10 cellular contexts compared by ENCODE assay signal in genomic region chr19:12965812-12966135, GRCh38. TPM values are rescaled to one million over a fixed set of nuclear protein-coding genes. Genes with fewer than 3 reads are reported as not detected.
A peak's percentile ranks its signal among the peaks of the same experiment; 100 is the strongest.
DNase-seq lines count a peak whose midpoint lies in the region; ATAC-seq and TF ChIP-seq lines count a peak whose summit lies in the region.
"Had no signal": no experiment of that assay in that cellular context is flagged by ENCODE, and none has a peak within 500 bp of the region (broad histone marks: within the 10 kb centered on the region; RNA-seq: fewer than 3 reads in every experiment).

No MANE protein-coding gene starts in this region.

- no peak overlapping the region for H2AFZ ChIP-seq in OCI-LY1 (ENCODE audit: low read length)

- no peaks in the 10 kb centered on the region for H3K9me3 Mint-ChIP-seq in Caco-2 (ENCODE audit: unreplicated experiment)
- no peaks in the 10 kb centered on the region for H3K9me3 Mint-ChIP-seq in osteocyte (ENCODE audit: unreplicated experiment)
- H3K9me3 Mint-ChIP-seq: activated naive CD4-positive, alpha-beta T cell treated with anti-CD3 and anti-CD28 coated beads, Interleukin-2, amount 50 U/mL, for 72 hours had no signal

- H3K27ac Mint-ChIP-seq in Caco-2 (ENCODE audit: unreplicated experiment): peak overlapping the region; percentile 86
- H3K27ac Mint-ChIP-seq in osteocyte (ENCODE audit: unreplicated experiment): no peak overlapping the region

- DNase-seq in Caco-2 (no peak), osteocyte (ENCODE audit: extremely low spot score, unreplicated experiment) (no peak), cerebellar cortex (ENCODE audit: low spot score) (no peak), GM20000 (ENCODE audit: low spot score) (no peak)
- DNase-seq in stimulated activated CD4-positive, alpha-beta T cell treated with anti-CD3 and anti-CD28 coated beads, Interleukin-1b, Interleukin-23, amount 100 ng/mL, for 48 hours: no peak

- no peaks in the 10 kb centered on the region for H4K20me1 ChIP-seq in OCI-LY1 (ENCODE audit: insufficient read depth, low read length)

- H3K4me2 ChIP-seq in OCI-LY1 (ENCODE audit: low read length): peak overlapping the region; percentile 85; the same call in 1 of the 2 replicates

- intact Hi-C loops in Caco-2 (cut with micrococcal nuclease; ENCODE audit: unreplicated experiment): no loop called here

- H3K27me3 ChIP-seq in Caco-2 (replicated peaks; ENCODE audit: control insufficient read depth, insufficient read depth, low read length): no peaks in the 10 kb centered on the region
- no peaks in the 10 kb centered on the region for H3K27me3 ChIP-seq in OCI-LY1 (ENCODE audit: insufficient read depth, low read length)
- H3K27me3 ChIP-seq in ectodermal cell (ENCODE audit: control insufficient read depth, insufficient read depth, low read length, poor library complexity, severe bottlenecking): no peaks in the 10 kb centered on the region
- H3K27me3 ChIP-seq: SJSA1 had no signal

- no TSS peak for BruUV-seq in Caco-2 (replicated peaks; lab: Mats Ljungman, UMichigan)

- H3K9me3 ChIP-seq in Caco-2 (no peaks in the 10 kb centered on the region), OCI-LY1 (ENCODE audit: low read length) (no peaks in the 10 kb centered on the region), ectodermal cell (ENCODE audit: control insufficient read depth, low read length) (no peaks in the 10 kb centered on the region)
- H3K9me3 ChIP-seq: SJSA1 had no signal

- H3K9me2 ChIP-seq in OCI-LY1 (ENCODE audit: low read depth, low read length): no peaks in the 10 kb centered on the region

- TF ChIP-seq CTCF in Caco-2 (IDR thresholded peaks at IDR 0.05; ENCODE audit: insufficient read depth in 1 of 2, low read depth in 1 of 2, low read length in 1 of 2, severe bottlenecking in 1 of 2, unreplicated experiment in 1 of 2): no peak
- TF ChIP-seq CTCF in OCI-LY1 (IDR thresholded peaks at IDR 0.05; ENCODE audit: low read length): no peak
- no peak for TF ChIP-seq CTCF in osteocyte (IDR thresholded peaks at IDR 0.05)
- TF ChIP-seq CTCF in GM20000 (IDR thresholded peaks at IDR 0.05; ENCODE audit: extremely low read depth, missing control alignments): no peak

- WGBS in ectodermal cell, 2 experiments: 59 to 72% methylated on average over 6 to 8 of the region's 8 CpGs

- H3K4me3 Mint-ChIP-seq in Caco-2 (ENCODE audit: unreplicated experiment) (peak overlapping the region; percentile 83), osteocyte (ENCODE audit: unreplicated experiment) (peak overlapping the region; percentile 59)

- H3K4me3 ChIP-seq in Caco-2 (ENCODE audit: low read depth, low read length) (no peak overlapping the region), OCI-LY1 (ENCODE audit: low read depth, low read length, poor library complexity, severe bottlenecking) (peak overlapping the region; percentile 57), ectodermal cell (ENCODE audit: insufficient read depth, low read depth, low read length) (peak overlapping the region; percentile 6)

- CTCF ChIA-PET in Caco-2 (lab: Charles Lee): interaction anchor here (0.6 to 2.7 kb wide), 25 partner anchors 9 to 191 kb away, joined by 3 to 58 read pairs (median 4); partner anchors contain the start of genes GADD45GIP1, HOOK2 and NACC1

- H3K9ac ChIP-seq in OCI-LY1 (ENCODE audit: low read length): no peak overlapping the region; the same call in 1 of the 2 replicates

- peaks cover 12% of the 10 kb centered on the region for H3K36me3 Mint-ChIP-seq in Caco-2 (ENCODE audit: insufficient read depth, unreplicated experiment)
- H3K36me3 Mint-ChIP-seq in osteocyte (ENCODE audit: unreplicated experiment): no peaks in the 10 kb centered on the region
- H3K36me3 Mint-ChIP-seq: activated naive CD4-positive, alpha-beta T cell treated with anti-CD3 and anti-CD28 coated beads, Interleukin-2, amount 50 U/mL, for 72 hours had no signal

- no peaks in the 10 kb centered on the region for H3K79me2 ChIP-seq in OCI-LY1 (ENCODE audit: insufficient read depth, low read length)

- no peaks in the 10 kb centered on the region for H3F3A ChIP-seq in OCI-LY1 (ENCODE audit: insufficient read depth, low read length)

- H3K4me1 ChIP-seq in Caco-2 (no peaks in the 10 kb centered on the region), OCI-LY1 (ENCODE audit: insufficient read depth, low read length, severe bottlenecking) (no peaks in the 10 kb centered on the region), ectodermal cell (ENCODE audit: control insufficient read depth, insufficient read depth, low read length) (peaks cover 6% of the 10 kb centered on the region)

- POLR2A ChIA-PET in Caco-2 (lab: Charles Lee): interaction anchor here (0.5 to 1.1 kb wide), 4 partner anchors 19 to 1815 kb away, joined by 3 to 5 read pairs (median 3); partner anchors contain the start of gene GCDH

- H3K27me3 Mint-ChIP-seq in Caco-2 (ENCODE audit: insufficient read depth, unreplicated experiment): peaks cover 4% of the 10 kb centered on the region
- no peaks in the 10 kb centered on the region for H3K27me3 Mint-ChIP-seq in osteocyte (ENCODE audit: unreplicated experiment)

- H3K27ac ChIP-seq in OCI-LY1 (ENCODE audit: low read depth, low read length, poor library complexity, severe bottlenecking) (no peak overlapping the region), ectodermal cell (ENCODE audit: insufficient read depth, low read depth, low read length, poor library complexity, severe bottlenecking) (no peak overlapping the region)
- H3K27ac ChIP-seq: SJSA1 had no signal

- H3K4me1 Mint-ChIP-seq in Caco-2 (ENCODE audit: low read depth, unreplicated experiment) (peaks cover 7% of the 10 kb centered on the region), osteocyte (ENCODE audit: unreplicated experiment) (peaks cover 22% of the 10 kb centered on the region)

- H3K36me3 ChIP-seq in Caco-2 (ENCODE audit: control insufficient read depth, insufficient read depth, low read length): no peaks in the 10 kb centered on the region
- no peaks in the 10 kb centered on the region for H3K36me3 ChIP-seq in OCI-LY1 (ENCODE audit: insufficient read depth, low read length)
- H3K36me3 ChIP-seq in ectodermal cell (ENCODE audit: control insufficient read depth, insufficient read depth, low read length): no peaks in the 10 kb centered on the region
- H3K36me3 ChIP-seq: SJSA1 had no signal

- ATAC-seq in GM21423 (IDR thresholded peaks at IDR 0.05; ENCODE audit: unreplicated experiment): no peak

RNA-seq across cellular contexts. Expression of gene DAND5, which starts 3.6 kb away (rescaled TPM):
- not detected in 2 replicates for total RNA-seq in Caco-2 (2022)
- not detected for polyA plus RNA-seq in ectodermal cell (2013, experiment 1 of 4)
- polyA plus RNA-seq in ectodermal cell (2013, experiment 2 of 4): 0.11 TPM
- not detected for polyA plus RNA-seq in ectodermal cell (2013, experiment 3 of 4)
- polyA plus RNA-seq in ectodermal cell (2013, experiment 4 of 4): 0.16 TPM
- total RNA-seq in osteocyte: not detected in 2 replicates
- total RNA-seq: SJSA1 had no signal

RNA-seq across cellular contexts. Expression of gene GADD45GIP1, which starts 8.8 kb away (rescaled TPM):
- total RNA-seq in Caco-2 (2022) (39.3 and 42.7 TPM in 2 replicates), osteocyte (24.0 and 24.6 TPM in 2 replicates)
- polyA plus RNA-seq in ectodermal cell (2013, experiment 1 of 4): 35.6 TPM
- polyA plus RNA-seq in ectodermal cell (2013, experiment 2 of 4): 31.3 TPM
- polyA plus RNA-seq in ectodermal cell (2013, experiment 3 of 4): 42.9 TPM
- polyA plus RNA-seq in ectodermal cell (2013, experiment 4 of 4): 42.2 TPM

RNA-seq across cellular contexts. Expression of gene RAD23A, which starts 20.1 kb away (rescaled TPM):
- 102 and 112 TPM in 2 replicates for total RNA-seq in Caco-2 (2022)
- 77.6 TPM for polyA plus RNA-seq in ectodermal cell (2013, experiment 1 of 4)
- 62.0 TPM for polyA plus RNA-seq in ectodermal cell (2013, experiment 2 of 4)
- 66.8 TPM for polyA plus RNA-seq in ectodermal cell (2013, experiment 3 of 4)
- 69.1 TPM for polyA plus RNA-seq in ectodermal cell (2013, experiment 4 of 4)
- 81.4 and 83.1 TPM in 2 replicates for total RNA-seq in osteocyte

RNA-seq across cellular contexts. Expression of gene CALR, which starts 27.4 kb away (rescaled TPM):
- total RNA-seq in Caco-2 (2022) (707 and 767 TPM in 2 replicates), osteocyte (1,241 and 1,304 TPM in 2 replicates)
- polyA plus RNA-seq in ectodermal cell (2013, experiment 1 of 4): 779 TPM
- 666 TPM for polyA plus RNA-seq in ectodermal cell (2013, experiment 2 of 4)
- 579 TPM for polyA plus RNA-seq in ectodermal cell (2013, experiment 3 of 4)
- 617 TPM for polyA plus RNA-seq in ectodermal cell (2013, experiment 4 of 4)

RNA-seq across cellular contexts. Expression of gene NFIX, which starts 29.5 kb away (rescaled TPM):
- 0.35 and 0.82 TPM in 2 replicates for total RNA-seq in Caco-2 (2022)
- 0.41 TPM for polyA plus RNA-seq in ectodermal cell (2013, experiment 1 of 4)
- 0.23 TPM for polyA plus RNA-seq in ectodermal cell (2013, experiment 2 of 4)
- 0.37 TPM for polyA plus RNA-seq in ectodermal cell (2013, experiment 3 of 4)
- polyA plus RNA-seq in ectodermal cell (2013, experiment 4 of 4): 0.36 TPM
- total RNA-seq in osteocyte: 87.0 and 93.7 TPM in 2 replicates
